8 cellular contexts compared by ENCODE assay signal in the genomic region with DNA sequence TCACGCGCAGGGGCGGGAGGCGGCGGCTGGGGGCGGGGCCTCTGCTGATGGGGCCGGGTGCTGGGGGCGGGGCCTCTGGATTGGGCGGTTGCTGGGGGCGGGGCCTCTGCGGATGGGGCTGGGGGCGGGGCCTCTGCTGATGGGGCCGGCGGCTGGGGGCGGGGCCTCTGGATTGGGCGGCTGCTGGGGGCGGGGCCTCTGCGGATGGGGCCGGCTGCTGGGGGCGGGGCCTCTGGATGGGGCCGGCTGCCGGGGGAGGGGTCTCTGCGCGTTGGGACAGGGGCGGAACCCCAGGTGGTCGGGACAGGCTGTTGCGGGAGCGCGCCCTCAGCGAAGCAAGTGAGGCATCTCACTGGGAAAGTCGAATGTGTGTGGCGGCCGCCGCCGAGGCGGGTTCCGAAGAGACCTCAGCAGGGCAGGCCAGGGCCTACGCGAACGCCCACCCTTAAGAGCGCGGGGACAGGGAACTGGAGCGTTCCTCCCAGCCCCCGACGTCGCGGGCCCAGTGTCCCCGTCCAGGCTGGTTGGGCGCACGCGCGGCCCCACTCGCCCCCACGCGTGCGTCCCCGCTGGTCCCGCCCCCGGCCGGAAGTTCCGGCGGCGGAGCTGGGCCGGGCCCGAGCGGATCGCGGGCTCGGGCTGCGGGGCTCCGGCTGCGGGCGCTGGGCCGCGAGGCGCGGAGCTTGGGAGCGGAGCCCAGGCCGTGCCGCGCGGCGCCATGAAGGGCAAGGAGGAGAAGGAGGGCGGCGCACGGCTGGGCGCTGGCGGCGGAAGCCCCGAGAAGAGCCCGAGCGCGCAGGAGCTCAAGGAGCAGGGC. TPM values are rescaled to one million over a fixed set of nuclear protein-coding genes. Genes with fewer than 3 reads are reported as not detected.
A peak's percentile ranks its signal among the peaks of the same experiment; 100 is the strongest.
DNase-seq lines count a peak whose midpoint lies in the region; ATAC-seq, FAIRE-seq and TF ChIP-seq lines count a peak whose summit lies in the region.

STUB1 (plus strand) TSS at position 603 of the 817 bp plus-strand sequence; CDS start at position 719, 116 bp downstream.

- peak within 1 kb of the TSS; percentile 90 for H3K27ac ChIP-seq in colonic mucosa

- H3K9me3 Mint-ChIP-seq in activated CD4-positive, alpha-beta T cell treated with anti-CD3 and anti-CD28 coated beads, Interleukin-2, amount 10 ng/mL, durations not matched to agents 7 days and 5 days = no peaks in the 10 kb centered on the region

- no peaks in the 10 kb centered on the region for H3K27me3 ChIP-seq in colonic mucosa

- H3K4me3 Mint-ChIP-seq in activated CD4-positive, alpha-beta T cell treated with anti-CD3 and anti-CD28 coated beads, Interleukin-2, amount 10 ng/mL, durations not matched to agents 7 days and 5 days = peak within 1 kb of the TSS; percentile 78

- DNase-seq in GM12892 (ENCODE audit: insufficient read length) = peak; percentile 84
- DNase-seq in NCI-H460 (ENCODE audit: extremely low read depth, low read depth) = peak; percentile 86
- DNase-seq in activated CD4-positive, alpha-beta T cell treated with anti-CD3 and anti-CD28 coated beads, Interleukin-2, amount 10 ng/mL, durations not matched to agents 7 days and 5 days = peak; percentile 87
- DNase-seq in colonic mucosa = peak; percentile 90
- DNase-seq in left kidney (ENCODE audit: low read depth, low spot score) = peak; percentile 94
- DNase-seq in stimulated activated CD4-positive, alpha-beta T cell treated with anti-CD3 and anti-CD28 coated beads, Interleukin-1b, Interleukin-23, amount 100 ng/mL, for 24 hours (ENCODE audit: low read depth in 4 of 4, low spot score in 1 of 4) = peak; percentile 66 to 88 (median 84)
- DNase-seq in cerebellar nuclear complex (lab: John Stamatoyannopoulos, UW) = no peak

- H3K9me3 ChIP-seq in colonic mucosa = no peaks in the 10 kb centered on the region

- CTCF ChIA-PET in activated CD4-positive, alpha-beta T cell treated with anti-CD3 and anti-CD28 coated beads, Interleukin-2, amount 10 ng/mL, durations not matched to agents 7 days and 5 days (lab: Charles Lee) = interaction anchor here (0.5 to 2.9 kb wide), 6 partner anchors 10 to 64 kb away, joined by 3 to 9 read pairs (median 4); partner anchors contain the start of gene RHOT2

- peak; percentile 37 for ATAC-seq in HG03045 (IDR thresholded peaks at IDR 0.05; ENCODE audit: unreplicated experiment)

- H3K9ac ChIP-seq in colonic mucosa (ENCODE audit: low read depth in 2 of 2, low read length in 2 of 2) = peak within 1 kb of the TSS; percentile 77 to 85

- peaks cover 37% of the 10 kb centered on the region for H3K4me1 Mint-ChIP-seq in activated CD4-positive, alpha-beta T cell treated with anti-CD3 and anti-CD28 coated beads, Interleukin-2, amount 10 ng/mL, durations not matched to agents 7 days and 5 days

- H3K27me3 Mint-ChIP-seq in activated CD4-positive, alpha-beta T cell treated with anti-CD3 and anti-CD28 coated beads, Interleukin-2, amount 10 ng/mL, durations not matched to agents 7 days and 5 days = peaks cover 3% of the 10 kb centered on the region

- FAIRE-seq in GM12892 (lab: Jason Lieb, UNC) = peak; percentile 98

- H3K4me1 ChIP-seq in colonic mucosa = peaks cover 41% of the 10 kb centered on the region

- peaks cover 6% of the 10 kb centered on the region for H3K36me3 ChIP-seq in colonic mucosa

- POLR2A ChIA-PET in activated CD4-positive, alpha-beta T cell treated with anti-CD3 and anti-CD28 coated beads, Interleukin-2, amount 10 ng/mL, durations not matched to agents 7 days and 5 days (lab: Charles Lee) = interaction anchor here (0.7 to 1.1 kb wide), 2 partner anchors 12 to 127 kb away, joined by 3 to 4 read pairs; partner anchors contain the start of gene RHOT2

- H3K36me3 Mint-ChIP-seq in activated CD4-positive, alpha-beta T cell treated with anti-CD3 and anti-CD28 coated beads, Interleukin-2, amount 10 ng/mL, durations not matched to agents 7 days and 5 days (ENCODE audit: low read depth) = peaks cover 13% of the 10 kb centered on the region

- peak; percentile 84; the same call in 1 of the 2 replicates for TF ChIP-seq POLR2A in GM12892 (IDR thresholded peaks at IDR 0.05; ENCODE audit: low read depth, low read length)

- intact Hi-C loops in colonic mucosa (cut with DNase I) = no loop called here

- H3K4me3 ChIP-seq in colonic mucosa = peak within 1 kb of the TSS; percentile 71

- TF ChIP-seq CTCF in colonic mucosa (IDR thresholded peaks at IDR 0.05) = no peak

- H3K27ac Mint-ChIP-seq in activated CD4-positive, alpha-beta T cell treated with anti-CD3 and anti-CD28 coated beads, Interleukin-2, amount 10 ng/mL, durations not matched to agents 7 days and 5 days = peak within 1 kb of the TSS; percentile 85

RNA-seq across cellular contexts. Expression of gene STUB1, which starts in this region (rescaled TPM):
- 60.8 TPM for polyA plus RNA-seq in GM12892 (2012; ENCODE audit: missing spikeins)
- total RNA-seq in NCI-H460 (2014; rRNA removed; shearing (Covaris generic)) = 69.3 and 83.1 TPM in 2 replicates
- polyA plus RNA-seq in NCI-H460 (2014; cell fraction: nucleus; rRNA removed) = 317 and 385 TPM in 2 replicates
- 10 to 100 TPM; 68.7 to 69.7 TPM for total RNA-seq in activated CD4-positive, alpha-beta T cell treated with anti-CD3 and anti-CD28 coated beads, Interleukin-2, amount 10 ng/mL, durations not matched to agents 7 days and 5 days
- 100 to 1,000 TPM in 1 of 2 donors, 10 to 100 TPM in 1; 96.7 to 159 TPM for total RNA-seq in colonic mucosa

Comparison
In these comparisons a context has a peak if more than half of its experiments do, and no peak if none do; other contexts are left out.
1. DNase-seq: peak in GM12892 (single experiment), NCI-H460 (single experiment), activated CD4-positive, alpha-beta T cell treated with anti-CD3 and anti-CD28 coated beads, Interleukin-2, amount 10 ng/mL, durations not matched to agents 7 days and 5 days (single experiment), colonic mucosa (single experiment), left kidney (single experiment) and stimulated activated CD4-positive, alpha-beta T cell treated with anti-CD3 and anti-CD28 coated beads, Interleukin-1b, Interleukin-23, amount 100 ng/mL, for 24 hours (4 of 4); none in cerebellar nuclear complex (0 of 2).